8 cellular contexts compared by ENCODE assay signal in genomic region chr17:30724034-30724650, GRCh38.
DNase-seq lines count a peak whose midpoint lies in the region; ATAC-seq and TF ChIP-seq lines count a peak whose summit lies in the region.
"Not testable (repeated sequence)": the region's sequence is repeated elsewhere in the genome, so short reads cannot be mapped to it uniquely, and the experiment has no call there.

No MANE protein-coding gene starts in this region.

- H2BK20ac ChIP-seq in H9 (ENCODE audit: low read depth, low read length, poor library complexity, severe bottlenecking) = not testable (repeated sequence)

- not testable (repeated sequence) for H3K14ac ChIP-seq in H9 (ENCODE audit: insufficient read depth, low read length)

- not testable (repeated sequence) for ATAC-seq in left lung

- H2AFZ ChIP-seq in H9 (ENCODE audit: low read length) = not testable (repeated sequence)

- H3K27me3 ChIP-seq in H9 (ENCODE audit: insufficient read depth, low read length); endodermal cell (ENCODE audit: control insufficient read depth, insufficient read depth, low read length, poor library complexity, severe bottlenecking); left lung; neutrophil; stomach: not testable (repeated sequence)

- peaks cover 14 to 15% of the 10 kb centered on the region in 2 experiments for H3K4me1 Mint-ChIP-seq in H9
- H3K4me1 Mint-ChIP-seq in endodermal cell = not testable (repeated sequence)

- not testable (repeated sequence) for H2BK5ac ChIP-seq in H9 (ENCODE audit: insufficient read length, low read length)

- not testable (repeated sequence) for TF ChIP-seq EP300 in stomach (IDR thresholded peaks at IDR 0.05)

- H2BK15ac ChIP-seq in H9 (ENCODE audit: low read depth, low read length) = not testable (repeated sequence)

- H3K27ac ChIP-seq in H9 (ENCODE audit: insufficient read length, low read depth, low read length); endodermal cell (ENCODE audit: low read depth, low read length); left lung; stomach: not testable (repeated sequence)
- peak overlapping the region; percentile 65 for H3K27ac ChIP-seq in neutrophil

- H3K9me3 ChIP-seq in H9 (ENCODE audit: control insufficient read depth, low read depth, low read length); endodermal cell (ENCODE audit: control insufficient read depth, low read length); left lung; neutrophil; stomach: not testable (repeated sequence)

- not testable (repeated sequence) for H3K23ac ChIP-seq in H9 (ENCODE audit: insufficient read length, low read depth, low read length)

- not testable (repeated sequence) for H2BK12ac ChIP-seq in H9 (ENCODE audit: insufficient read length, low read depth, low read length)

- H3K4me3 ChIP-seq in endodermal cell (ENCODE audit: low read length); left lung; neutrophil (ENCODE audit: low read depth in 1 of 2, low read length in 1 of 2); stomach: not testable (repeated sequence)

- H2BK120ac ChIP-seq in H9 (ENCODE audit: low read depth, low read length, poor library complexity, severe bottlenecking) = not testable (repeated sequence)

- not testable (repeated sequence) for H3K56ac ChIP-seq in H9 (ENCODE audit: insufficient read length, low read depth, low read length)

- H3K4me1 ChIP-seq in H9 (ENCODE audit: insufficient read depth, low read length); endodermal cell (ENCODE audit: control insufficient read depth, insufficient read depth, low read length); stomach: not testable (repeated sequence)
- peaks cover 0 to 16% of the 10 kb centered on the region in 2 donors for H3K4me1 ChIP-seq in left lung
- peaks cover 21 to 24% of the 10 kb centered on the region in 2 experiments for H3K4me1 ChIP-seq in neutrophil (ENCODE audit: control insufficient read depth in 1 of 2, insufficient read depth in 1 of 2, low read depth in 1 of 2, low read length in 1 of 2)

- not testable (repeated sequence) for H3K4ac ChIP-seq in H9 (ENCODE audit: low read depth, low read length)

- not testable (repeated sequence) for H3K4me2 ChIP-seq in H9 (ENCODE audit: insufficient read depth, insufficient read length, low read length)

- H3K4me3 Mint-ChIP-seq in H9, endodermal cell: not testable (repeated sequence)

- WGBS in H9 (ENCODE audit: extremely low coverage, insufficient read length, low lambda C conversion rate) = no CpG with 5 or more reads among the region's 11 CpGs
- WGBS in endodermal cell (ENCODE audit: insufficient coverage in 1 of 2, insufficient read length in 1 of 2), 2 experiments = 95% methylated on average over 8 to 9 of the region's 11 CpGs
- 87 to 93% (median 91%) methylated on average over 11 of the region's 11 CpGs for WGBS in stomach, 5 donors

- not testable (repeated sequence) for H4K8ac ChIP-seq in H9 (replicated peaks; ENCODE audit: insufficient read length, low read depth, low read length)

- not testable (repeated sequence) for H3K9me3 Mint-ChIP-seq in H9, endodermal cell

- H3T11ph ChIP-seq in H9 (ENCODE audit: low read length) = not testable (repeated sequence)

- H4K20me1 ChIP-seq in H9 (ENCODE audit: control insufficient read depth, insufficient read depth, insufficient read length) = not testable (repeated sequence)

- intact Hi-C loops in left lung (cut with DNase I); stomach (cut with DNase I; ENCODE audit: low total_unique reads): not testable (repeated sequence)

- H3K9ac ChIP-seq in H9 (ENCODE audit: extremely low read depth, insufficient read length, low read length); endodermal cell (ENCODE audit: extremely low read depth, low read length, poor library complexity, severe bottlenecking): not testable (repeated sequence)

- not testable (repeated sequence) for TF ChIP-seq CTCF in H9 (conservative IDR thresholded peaks at IDR 0.05); endodermal cell (conservative IDR thresholded peaks at IDR 0.05); left lung (IDR thresholded peaks at IDR 0.05); neutrophil (IDR thresholded peaks at IDR 0.05); stomach (IDR thresholded peaks at IDR 0.05)

- H3K36me3 Mint-ChIP-seq in H9 (ENCODE audit: insufficient read depth in 1 of 3, low read depth in 3 of 3) = peaks cover 13 to 38% (median 33%) of the 10 kb centered on the region in 3 experiments; a peak in 6 of 7 replicates
- peaks cover 14% of the 10 kb centered on the region for H3K36me3 Mint-ChIP-seq in endodermal cell (ENCODE audit: low read depth)

- H4K5ac ChIP-seq in H9 (ENCODE audit: insufficient read length, low read depth, low read length) = not testable (repeated sequence)

- H3K23me2 ChIP-seq in H9 (ENCODE audit: insufficient read length, low read depth, low read length, poor library complexity, severe bottlenecking) = not testable (repeated sequence)

- peak overlapping the region in 2 of 3 experiments; percentile 80 to 81; a peak in 3 of 7 replicates for H3K27ac Mint-ChIP-seq in H9
- H3K27ac Mint-ChIP-seq in endodermal cell = not testable (repeated sequence)

- peaks cover 36% of the 10 kb centered on the region; the same call in 1 of the 2 replicates for H3K79me2 ChIP-seq in H9 (ENCODE audit: insufficient read depth, low read length)

- H3K79me1 ChIP-seq in H9 (ENCODE audit: insufficient read depth, low read depth, low read length, poor library complexity, severe bottlenecking) = peaks cover 14% of the 10 kb centered on the region

- H3K18ac ChIP-seq in H9 (ENCODE audit: insufficient read length, low read depth, low read length) = not testable (repeated sequence)

- TF ChIP-seq POLR2A in stomach (IDR thresholded peaks at IDR 0.05) = not testable (repeated sequence)

- DNase-seq in H9 (peak; percentile 22), NOMO-1 treated with DMSO at 0.1 percent for 48 hours (lab: John Stamatoyannopoulos, UW; ENCODE audit: unreplicated experiment) (peak; percentile 64), endodermal cell (peak; percentile 25), left lung (peak; percentile 33 to 40), stomach (peak; percentile 17)
- DNase-seq in activated CD4-positive, CD25-positive, alpha-beta regulatory T cell treated with anti-CD3 and anti-CD28 coated beads, Interleukin-2, amount 50 U/mL, for 72 hours = peak; percentile 11
- peak; percentile 11 to 15 for DNase-seq in activated T-cell treated with anti-CD3 and anti-CD28 coated beads, Interleukin-2, amount 50 U/mL, for 48 hours

- H3K36me3 ChIP-seq in endodermal cell (ENCODE audit: control insufficient read depth, insufficient read depth, low read length); left lung; neutrophil; stomach: not testable (repeated sequence)

- not testable (repeated sequence) for H3K27me3 Mint-ChIP-seq in H9 (ENCODE audit: low read depth); endodermal cell (ENCODE audit: insufficient read depth)

- not testable (repeated sequence) for H4K91ac ChIP-seq in H9 (ENCODE audit: insufficient read length, low read depth, low read length)

- not testable (repeated sequence) for H2AK5ac ChIP-seq in H9 (ENCODE audit: insufficient read length, low read length)

Comparison
In these comparisons a context has a peak if more than half of its experiments do, and no peak if none do; other contexts are left out.
1. DNase-seq: peak in every context shown above with its lines; median percentile 64 in NOMO-1 treated with DMSO at 0.1 percent for 48 hours; 36 in left lung; 25 in endodermal cell; 22 in H9; 17 in stomach; 13 in activated T-cell treated with anti-CD3 and anti-CD28 coated beads, Interleukin-2, amount 50 U/mL, for 48 hours; 11 in activated CD4-positive, CD25-positive, alpha-beta regulatory T cell treated with anti-CD3 and anti-CD28 coated beads, Interleukin-2, amount 50 U/mL, for 72 hours.